In genomic region chr5:179238628-179238970, GRCh38 we compare ENCODE assay signal across 19 cellular contexts.
"Had no signal": no experiment of that assay in that cellular context is flagged by ENCODE, and none has a peak within 500 bp of the region (broad histone marks: within the 10 kb centered on the region; RNA-seq: fewer than 3 reads in every experiment).

No MANE protein-coding gene starts in this region.

- ATAC-seq: activated naive CD8-positive, alpha-beta T cell treated with anti-CD3 and anti-CD28 coated beads, Interleukin-2, amount 50 U/mL, for 24 hours; activated T-cell treated with anti-CD3 and anti-CD28 coated beads, Interleukin-2, amount 50 U/mL, for 4 hours; foreskin keratinocyte; natural killer cell; psoas muscle had no signal

- H3K4me1 ChIP-seq: foreskin keratinocyte, psoas muscle had no signal

- DNase-seq: activated CD8-positive, alpha-beta memory T cell treated with anti-CD3 and anti-CD28 coated beads, Interleukin-2, amount 50 U/mL, for 4 hours; activated naive CD4-positive, alpha-beta T cell treated with anti-CD3 and anti-CD28 coated beads for 36 hours; activated naive CD8-positive, alpha-beta T cell treated with anti-CD3 and anti-CD28 coated beads, Interleukin-2, amount 50 U/mL, for 24 hours; activated T-cell treated with anti-CD3 and anti-CD28 coated beads, Interleukin-2, amount 50 U/mL, for 4 hours; effector CD4-positive, alpha-beta T cell; erythroblast; foreskin keratinocyte; hippocampal formation; midbrain; stimulated activated CD4-positive, alpha-beta T cell treated with anti-CD3 and anti-CD28 coated beads, Interleukin-4, amount 100 ng/mL, for 24 hours; stimulated activated naive CD4-positive, alpha-beta T cell treated with Interleukin-2 at 50 U/mL for 16 hours; T-helper 9 cell had no signal

- H3K4me1 Mint-ChIP-seq: activated naive CD8-positive, alpha-beta T cell treated with anti-CD3 and anti-CD28 coated beads, Interleukin-2, amount 50 U/mL, for 24 hours; natural killer cell had no signal

- H3K27ac Mint-ChIP-seq: activated naive CD4-positive, alpha-beta T cell treated with anti-CD3 and anti-CD28 coated beads for 36 hours; activated naive CD8-positive, alpha-beta T cell treated with anti-CD3 and anti-CD28 coated beads, Interleukin-2, amount 50 U/mL, for 24 hours; activated T-helper 2 cell treated with anti-CD3 and anti-CD28 coated beads, Interferon-gamma antibody, Interleukin-2, Interleukin-4, amounts not matched to agents 10 μg/mL and 5 μg/mL and 100 μg/mL, durations not matched to agents 14 hours and 24 hours and 36 hours; dendritic cell treated with granulocyte-macrophage colony-stimulating factor and Interleukin-4, amounts not matched to agents 40 ng/mL and 50 ng/mL, for 4 days; natural killer cell had no signal

- H3K27me3 ChIP-seq: foreskin keratinocyte, ovary, right atrium auricular region had no signal

- H3K27ac ChIP-seq: foreskin keratinocyte, ovary, psoas muscle, right atrium auricular region had no signal

- H3K9me3 ChIP-seq: ovary had no signal

- H3K9me3 Mint-ChIP-seq: activated naive CD8-positive, alpha-beta T cell treated with anti-CD3 and anti-CD28 coated beads, Interleukin-2, amount 50 U/mL, for 24 hours; activated T-helper 2 cell treated with anti-CD3 and anti-CD28 coated beads, Interferon-gamma antibody, Interleukin-2, Interleukin-4, amounts not matched to agents 10 μg/mL and 5 μg/mL and 100 μg/mL, durations not matched to agents 14 hours and 24 hours and 36 hours; natural killer cell had no signal

- H3K36me3 Mint-ChIP-seq: natural killer cell had no signal

- H3K4me3 Mint-ChIP-seq: activated naive CD4-positive, alpha-beta T cell treated with anti-CD3 and anti-CD28 coated beads for 36 hours; activated naive CD8-positive, alpha-beta T cell treated with anti-CD3 and anti-CD28 coated beads, Interleukin-2, amount 50 U/mL, for 24 hours; activated T-cell treated with anti-CD3 and anti-CD28 coated beads, Interleukin-2, amount 50 U/mL, for 4 hours; dendritic cell treated with granulocyte-macrophage colony-stimulating factor and Interleukin-4, amounts not matched to agents 40 ng/mL and 50 ng/mL, for 4 days; natural killer cell had no signal

- H3K4me3 ChIP-seq: lung, ovary, psoas muscle, right atrium auricular region had no signal

- H3K36me3 ChIP-seq: ovary, right atrium auricular region had no signal
